2 cellular contexts compared by ENCODE assay signal in the genomic region with DNA sequence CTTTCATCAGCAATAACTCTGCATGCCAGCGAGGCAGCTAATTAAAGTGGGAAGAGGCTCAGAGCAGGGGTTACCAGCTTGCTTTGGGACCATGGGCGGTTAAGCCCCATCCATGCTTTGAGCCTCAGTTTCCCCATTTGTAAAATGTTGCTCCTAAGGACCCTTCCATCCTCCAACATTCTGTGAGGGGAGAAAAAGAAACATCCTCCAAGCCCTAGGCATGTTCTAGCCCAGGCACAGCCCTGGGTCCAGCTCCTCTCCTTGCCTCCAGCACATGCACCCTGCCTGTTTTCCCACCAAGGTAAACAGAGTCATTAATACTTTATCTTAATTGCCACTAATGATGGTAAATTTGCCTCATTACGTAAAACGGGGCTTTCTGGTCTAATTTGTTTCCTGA.
TF ChIP-seq lines count a peak whose summit lies in the region.

No MANE protein-coding gene starts in this region.

TF ChIP-seq in GM23338, 12 proteins besides CTCF, POLR2A, EP300 and RAD21 (continues in another document):
- TF ChIP-seq ZNF331 (CRISPR knock-in tag; IDR thresholded peaks at IDR 0.05; ENCODE audit: low read depth) (no peak), STAT1 (IDR thresholded peaks at IDR 0.05; ENCODE audit: unreplicated experiment) (no peak), POLR2AphosphoS5 (IDR thresholded peaks at IDR 0.05; ENCODE audit: low read depth) (no peak), JUNB (IDR thresholded peaks at IDR 0.05; ENCODE audit: unreplicated experiment) (no peak), CREB1 (CRISPR knock-in tag; IDR thresholded peaks at IDR 0.05; ENCODE audit: low read depth) (no peak), NANOG (IDR thresholded peaks at IDR 0.05; ENCODE audit: borderline replicate concordance) (no peak), ZNF114 (CRISPR knock-in tag; IDR thresholded peaks at IDR 0.05) (no peak), EZH2 (IDR thresholded peaks at IDR 0.05; ENCODE audit: low read depth, unreplicated experiment) (no peak), EZH2phosphoT487 (IDR thresholded peaks at IDR 0.05; ENCODE audit: unreplicated experiment) (no peak)
- TF ChIP-seq, protein P1, sequence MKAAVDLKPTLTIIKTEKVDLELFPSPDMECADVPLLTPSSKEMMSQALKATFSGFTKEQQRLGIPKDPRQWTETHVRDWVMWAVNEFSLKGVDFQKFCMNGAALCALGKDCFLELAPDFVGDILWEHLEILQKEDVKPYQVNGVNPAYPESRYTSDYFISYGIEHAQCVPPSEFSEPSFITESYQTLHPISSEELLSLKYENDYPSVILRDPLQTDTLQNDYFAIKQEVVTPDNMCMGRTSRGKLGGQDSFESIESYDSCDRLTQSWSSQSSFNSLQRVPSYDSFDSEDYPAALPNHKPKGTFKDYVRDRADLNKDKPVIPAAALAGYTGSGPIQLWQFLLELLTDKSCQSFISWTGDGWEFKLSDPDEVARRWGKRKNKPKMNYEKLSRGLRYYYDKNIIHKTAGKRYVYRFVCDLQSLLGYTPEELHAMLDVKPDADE (IDR thresholded peaks at IDR 0.05): no peak
- TF ChIP-seq, protein P2, sequence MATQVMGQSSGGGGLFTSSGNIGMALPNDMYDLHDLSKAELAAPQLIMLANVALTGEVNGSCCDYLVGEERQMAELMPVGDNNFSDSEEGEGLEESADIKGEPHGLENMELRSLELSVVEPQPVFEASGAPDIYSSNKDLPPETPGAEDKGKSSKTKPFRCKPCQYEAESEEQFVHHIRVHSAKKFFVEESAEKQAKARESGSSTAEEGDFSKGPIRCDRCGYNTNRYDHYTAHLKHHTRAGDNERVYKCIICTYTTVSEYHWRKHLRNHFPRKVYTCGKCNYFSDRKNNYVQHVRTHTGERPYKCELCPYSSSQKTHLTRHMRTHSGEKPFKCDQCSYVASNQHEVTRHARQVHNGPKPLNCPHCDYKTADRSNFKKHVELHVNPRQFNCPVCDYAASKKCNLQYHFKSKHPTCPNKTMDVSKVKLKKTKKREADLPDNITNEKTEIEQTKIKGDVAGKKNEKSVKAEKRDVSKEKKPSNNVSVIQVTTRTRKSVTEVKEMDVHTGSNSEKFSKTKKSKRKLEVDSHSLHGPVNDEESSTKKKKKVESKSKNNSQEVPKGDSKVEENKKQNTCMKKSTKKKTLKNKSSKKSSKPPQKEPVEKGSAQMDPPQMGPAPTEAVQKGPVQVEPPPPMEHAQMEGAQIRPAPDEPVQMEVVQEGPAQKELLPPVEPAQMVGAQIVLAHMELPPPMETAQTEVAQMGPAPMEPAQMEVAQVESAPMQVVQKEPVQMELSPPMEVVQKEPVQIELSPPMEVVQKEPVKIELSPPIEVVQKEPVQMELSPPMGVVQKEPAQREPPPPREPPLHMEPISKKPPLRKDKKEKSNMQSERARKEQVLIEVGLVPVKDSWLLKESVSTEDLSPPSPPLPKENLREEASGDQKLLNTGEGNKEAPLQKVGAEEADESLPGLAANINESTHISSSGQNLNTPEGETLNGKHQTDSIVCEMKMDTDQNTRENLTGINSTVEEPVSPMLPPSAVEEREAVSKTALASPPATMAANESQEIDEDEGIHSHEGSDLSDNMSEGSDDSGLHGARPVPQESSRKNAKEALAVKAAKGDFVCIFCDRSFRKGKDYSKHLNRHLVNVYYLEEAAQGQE (IDR thresholded peaks at IDR 0.05; ENCODE audit: unreplicated experiment): no peak

TF ChIP-seq in H1, 55 proteins besides CTCF, POLR2A, EP300 and RAD21:
- TF ChIP-seq HDAC2 (IDR thresholded peaks at IDR 0.05; ENCODE audit: borderline replicate concordance in 1 of 2, low read depth in 2 of 2, low read length in 2 of 2) (no peak), JUN (IDR thresholded peaks at IDR 0.05; ENCODE audit: low read depth, low read length) (no peak)
TF ChIP-seq in H1: peak in this region for 0.
